22 cellular contexts compared by ENCODE assay signal in genomic region chr5:31990701-31991110, GRCh38.
DNase-seq lines count a peak whose midpoint lies in the region; ATAC-seq, FAIRE-seq and TF ChIP-seq lines count a peak whose summit lies in the region.
"Had no signal": no experiment of that assay in that cellular context is flagged by ENCODE, and none has a peak within 500 bp of the region (broad histone marks: within the 10 kb centered on the region; RNA-seq: fewer than 3 reads in every experiment).

No MANE protein-coding gene starts in this region.

- ATAC-seq in PC-3: peak; percentile 65
- ATAC-seq: GM12878; natural killer cell treated with Interleukin-12 subunit alpha and Interleukin-12 subunit beta and Interleukin-15 and Interleukin-18, amount 100 ng/mL, for 72 hours; psoas muscle had no signal

- no peak for TF ChIP-seq POLR2A in stomach (IDR thresholded peaks at IDR 0.05)

- H3K36me3 ChIP-seq in PC-3 (ENCODE audit: low read depth, low read length) (no peaks in the 10 kb centered on the region; the same call in 1 of the 2 replicates), stomach (peaks cover 0 to 6% (median 0%) of the 10 kb centered on the region in 4 donors)

- H3K9me3 ChIP-seq in PC-3 (ENCODE audit: low read length) (no peaks in the 10 kb centered on the region), stomach (no peaks in the 10 kb centered on the region)
- H3K9me3 ChIP-seq: psoas muscle, SK-N-SH, suprapubic skin had no signal

- no peaks in the 10 kb centered on the region for H3K27me3 Mint-ChIP-seq in activated naive CD4-positive, alpha-beta T cell treated with anti-CD3 and anti-CD28 coated beads for 36 hours (ENCODE audit: low read depth)
- H3K27me3 Mint-ChIP-seq: CD4-positive, CD25-positive, alpha-beta regulatory T cell had no signal

- no peaks in the 10 kb centered on the region for H4K20me1 ChIP-seq in PC-3 (ENCODE audit: low read length)

- H3K27ac ChIP-seq in PC-3 (ENCODE audit: low read length) (peak overlapping the region; percentile 90), epithelial cell of prostate (peak overlapping the region; percentile 3), stomach (no peak overlapping the region)
- H3K27ac ChIP-seq: 22Rv1, psoas muscle, suprapubic skin had no signal

- POLR2A ChIA-PET in PC-3 (lab: Charles Lee; ENCODE audit: unreplicated experiment): interaction anchor here (0.6 kb wide), 1 partner anchor 8 kb away, joined by 3 read pairs; no protein-coding TSS in a partner anchor

- BruUV-seq in PC-3 (replicated peaks; lab: Mats Ljungman, UMichigan): no TSS peak

- no peaks in the 10 kb centered on the region for H3K36me3 Mint-ChIP-seq in activated naive CD4-positive, alpha-beta T cell treated with anti-CD3 and anti-CD28 coated beads for 36 hours (ENCODE audit: low read depth)
- H3K36me3 Mint-ChIP-seq: CD4-positive, CD25-positive, alpha-beta regulatory T cell; natural killer cell treated with Interleukin-12 subunit alpha and Interleukin-12 subunit beta and Interleukin-15 and Interleukin-18, amount 100 ng/mL, for 72 hours had no signal

- peak overlapping the region; percentile 69 for H3K4me2 ChIP-seq in PC-3 (ENCODE audit: low read length)
- H3K4me2 ChIP-seq: SK-N-SH had no signal

- peaks cover 2% of the 10 kb centered on the region for H3K9me3 Mint-ChIP-seq in activated naive CD4-positive, alpha-beta T cell treated with anti-CD3 and anti-CD28 coated beads for 36 hours
- H3K9me3 Mint-ChIP-seq: activated CD4-positive, alpha-beta memory T cell treated with anti-CD3 and anti-CD28 coated beads, Interleukin-2, amount 10 ng/mL, durations not matched to agents 7 days and 5 days; activated T-helper 1 cell treated with anti-CD3 and anti-CD28 coated beads, Interleukin-12 subunit alpha, Interleukin-12 subunit beta, Interleukin-2, Interleukin-4 antibody, amounts not matched to agents 30 ng/mL and 10 ng/mL and 1 ng/mL, durations not matched to agents 14 hours and 24 hours and 36 hours; natural killer cell treated with Interleukin-12 subunit alpha and Interleukin-12 subunit beta and Interleukin-15 and Interleukin-18, amount 100 ng/mL, for 72 hours had no signal

- no peak overlapping the region for H3K27ac Mint-ChIP-seq in activated naive CD4-positive, alpha-beta T cell treated with anti-CD3 and anti-CD28 coated beads for 36 hours
- H3K27ac Mint-ChIP-seq: activated CD4-positive, alpha-beta memory T cell treated with anti-CD3 and anti-CD28 coated beads, Interleukin-2, amount 10 ng/mL, durations not matched to agents 7 days and 5 days; activated T-helper 1 cell treated with anti-CD3 and anti-CD28 coated beads, Interleukin-12 subunit alpha, Interleukin-12 subunit beta, Interleukin-2, Interleukin-4 antibody, amounts not matched to agents 30 ng/mL and 10 ng/mL and 1 ng/mL, durations not matched to agents 14 hours and 24 hours and 36 hours; CD4-positive, CD25-positive, alpha-beta regulatory T cell; endodermal cell; natural killer cell treated with Interleukin-12 subunit alpha and Interleukin-12 subunit beta and Interleukin-15 and Interleukin-18, amount 100 ng/mL, for 72 hours had no signal

- intact Hi-C loops in PC-3 (cut with micrococcal nuclease): no loop called here
- intact Hi-C loops in stomach (cut with DNase I; ENCODE audit: low total_unique reads): no loop called here
- intact Hi-C loops in activated naive CD4-positive, alpha-beta T cell treated with anti-CD3 and anti-CD28 coated beads for 36 hours (cut with micrococcal nuclease): no loop called here

- no peaks in the 10 kb centered on the region for H3F3A ChIP-seq in PC-3 (ENCODE audit: low read length, unreplicated experiment)

- no peak for TF ChIP-seq EP300 in stomach (IDR thresholded peaks at IDR 0.05)

- H3K9me2 ChIP-seq in PC-3 (replicated peaks; ENCODE audit: low read length): no peaks in the 10 kb centered on the region
- H3K9me2 ChIP-seq: SK-N-SH had no signal

- H3K4me3 Mint-ChIP-seq in activated naive CD4-positive, alpha-beta T cell treated with anti-CD3 and anti-CD28 coated beads for 36 hours: no peak overlapping the region
- H3K4me3 Mint-ChIP-seq: activated CD4-positive, alpha-beta memory T cell treated with anti-CD3 and anti-CD28 coated beads, Interleukin-2, amount 10 ng/mL, durations not matched to agents 7 days and 5 days; activated T-helper 1 cell treated with anti-CD3 and anti-CD28 coated beads, Interleukin-12 subunit alpha, Interleukin-12 subunit beta, Interleukin-2, Interleukin-4 antibody, amounts not matched to agents 30 ng/mL and 10 ng/mL and 1 ng/mL, durations not matched to agents 14 hours and 24 hours and 36 hours; CD4-positive, CD25-positive, alpha-beta regulatory T cell; endodermal cell; natural killer cell treated with Interleukin-12 subunit alpha and Interleukin-12 subunit beta and Interleukin-15 and Interleukin-18, amount 100 ng/mL, for 72 hours had no signal

- CTCF ChIA-PET in PC-3 (lab: Charles Lee): interaction anchor here (0.7 kb wide), 1 partner anchor 166 kb away, joined by 3 read pairs; no protein-coding TSS in a partner anchor
- CTCF ChIA-PET in activated naive CD4-positive, alpha-beta T cell treated with anti-CD3 and anti-CD28 coated beads for 36 hours (lab: Charles Lee): no interaction called here

- FAIRE-seq in urothelium cell line (lab: Jason Lieb, UNC): peak; percentile 76
- FAIRE-seq: frontal cortex, GM12878, TTC549 had no signal

- H3K9ac ChIP-seq in PC-3 (ENCODE audit: low read length): peak overlapping the region; percentile 64; the same call in 1 of the 2 replicates
- H3K9ac ChIP-seq: SK-N-SH had no signal

- H3K4me1 ChIP-seq in PC-3 (ENCODE audit: insufficient read depth, low read length): peaks cover 43% of the 10 kb centered on the region
- H3K4me1 ChIP-seq in stomach: peaks cover 0 to 14% (median 5%) of the 10 kb centered on the region in 4 donors
- H3K4me1 ChIP-seq: psoas muscle had no signal

- H3K27me3 ChIP-seq in PC-3 (ENCODE audit: low read length) (no peaks in the 10 kb centered on the region), stomach (no peaks in the 10 kb centered on the region)
- H3K27me3 ChIP-seq: suprapubic skin had no signal

- H3K4me1 Mint-ChIP-seq in activated naive CD4-positive, alpha-beta T cell treated with anti-CD3 and anti-CD28 coated beads for 36 hours (ENCODE audit: low read depth): peaks cover 5% of the 10 kb centered on the region
- H3K4me1 Mint-ChIP-seq: activated CD4-positive, alpha-beta memory T cell treated with anti-CD3 and anti-CD28 coated beads, Interleukin-2, amount 10 ng/mL, durations not matched to agents 7 days and 5 days; CD4-positive, CD25-positive, alpha-beta regulatory T cell had no signal

- TF ChIP-seq CTCF in PC-3 (conservative IDR thresholded peaks at IDR 0.05; ENCODE audit: low read depth, low read length): no peak
- no peak for TF ChIP-seq CTCF in stomach (IDR thresholded peaks at IDR 0.05)

- no peaks in the 10 kb centered on the region for H3K79me2 ChIP-seq in PC-3 (ENCODE audit: low read length)

- H2AFZ ChIP-seq in PC-3 (ENCODE audit: low read length): no peak overlapping the region

- DNase-seq in DMS 273 (lab: John Stamatoyannopoulos, UW; ENCODE audit: unreplicated experiment): peak; percentile 14
- no peak for DNase-seq in DMS 273 treated with DMSO at 0.1 percent for 48 hours (lab: John Stamatoyannopoulos, UW)
- peak; percentile 88 for DNase-seq in PC-3
- peak; percentile 41 for DNase-seq in epithelial cell of prostate (ENCODE audit: low read depth, low spot score)
- DNase-seq in urothelium cell line (ENCODE audit: low spot score): peak; percentile 40
- DNase-seq in dedifferentiated amniotic fluid mesenchymal stem cell (ENCODE audit: extremely low spot score): no peak
- DNase-seq in stomach: no peak
- no peak for DNase-seq in activated naive CD4-positive, alpha-beta T cell treated with anti-CD3 and anti-CD28 coated beads for 36 hours
- DNase-seq: activated CD4-positive, alpha-beta memory T cell treated with anti-CD3 and anti-CD28 coated beads, Interleukin-2, amount 10 ng/mL, durations not matched to agents 7 days and 5 days; CD4-positive, CD25-positive, alpha-beta regulatory T cell; endodermal cell; GOT3; NCI-H1417 treated with DMSO at 0.1 percent for 48 hours; psoas muscle; SK-N-SH had no signal

- H3K4me3 ChIP-seq in PC-3 (ENCODE audit: low read length): peak overlapping the region; percentile 10; the same call in 1 of the 2 replicates
- no peak overlapping the region for H3K4me3 ChIP-seq in stomach
- H3K4me3 ChIP-seq: GM12878, psoas muscle, suprapubic skin had no signal

- WGBS in stomach, 5 donors: 60 to 80% (median 72%) methylated on average over 3 of the region's 3 CpGs

Comparison
In these comparisons a context has a peak if more than half of its experiments do, and no peak if none do; other contexts are left out.
1. DNase-seq: peak in DMS 273 (single experiment), PC-3 (single experiment), epithelial cell of prostate (single experiment) and urothelium cell line (single experiment); none in DMS 273 treated with DMSO at 0.1 percent for 48 hours (single experiment), dedifferentiated amniotic fluid mesenchymal stem cell (single experiment), stomach (single experiment) and activated naive CD4-positive, alpha-beta T cell treated with anti-CD3 and anti-CD28 coated beads for 36 hours (single experiment).
2. H3K27ac ChIP-seq: peak in PC-3 (single experiment) and epithelial cell of prostate (single experiment); none in stomach (0 of 5).